ENCODE assay signal across 1 cellular context in genomic region chr17:45132569-45133463, GRCh38.
TF ChIP-seq lines count a peak whose summit lies in the region.

No MANE protein-coding gene starts in this region.

TF ChIP-seq in A549, 52 proteins besides CTCF, POLR2A, EP300 and RAD21 (continued from another document):
- no peak for TF ChIP-seq USF2 (IDR thresholded peaks at IDR 0.05)
- no peak for TF ChIP-seq FOXS1 (CRISPR knock-in tag; IDR thresholded peaks at IDR 0.05)
- TF ChIP-seq RNF2 (IDR thresholded peaks at IDR 0.05; ENCODE audit: borderline replicate concordance, low read depth): no peak
- TF ChIP-seq HES2 (IDR thresholded peaks at IDR 0.05): no peak
- no peak for TF ChIP-seq JUNB (IDR thresholded peaks at IDR 0.05)
- TF ChIP-seq JUN (IDR thresholded peaks at IDR 0.05): peak in 1 of 2 experiments; percentile 90; a peak in 4 of 5 replicates
- no peak for TF ChIP-seq CBX2 (IDR thresholded peaks at IDR 0.05; ENCODE audit: borderline replicate concordance, low read depth)
- TF ChIP-seq NR3C1 (IDR thresholded peaks at IDR 0.05): no peak
- TF ChIP-seq ESRRA (IDR thresholded peaks at IDR 0.05; ENCODE audit: borderline replicate concordance, low read length): no peak
- TF ChIP-seq SMC3 (IDR thresholded peaks at IDR 0.05): peak; percentile 82
- peak; percentile 71 for TF ChIP-seq MAX (IDR thresholded peaks at IDR 0.05)
- no peak for TF ChIP-seq RCOR1 (IDR thresholded peaks at IDR 0.05; ENCODE audit: low read depth, low read length)
- TF ChIP-seq PBX3 (IDR thresholded peaks at IDR 0.05): 0 out of 2 replicates have a peak, but pooled peaks have one; percentile 46
- TF ChIP-seq HOXB5 (CRISPR knock-in tag; IDR thresholded peaks at IDR 0.05): peak; percentile 59; the same call in 1 of the 2 replicates
- 0 out of 2 replicates have a peak, but pooled peaks have one; percentile 32 for TF ChIP-seq EHF (CRISPR knock-in tag; IDR thresholded peaks at IDR 0.05)
- TF ChIP-seq POLR2AphosphoS2 (conservative IDR thresholded peaks at IDR 0.05; ENCODE audit: low read length): no peak
- 0 out of 2 replicates have a peak, but pooled peaks have one; percentile 69 for TF ChIP-seq FOSB (CRISPR knock-in tag; IDR thresholded peaks at IDR 0.05)
- no peak for TF ChIP-seq ZNF302 (CRISPR knock-in tag; IDR thresholded peaks at IDR 0.05)
- TF ChIP-seq CBX8 (IDR thresholded peaks at IDR 0.05): no peak
- TF ChIP-seq MYC (IDR thresholded peaks at IDR 0.05; ENCODE audit: borderline replicate concordance, low read length): no peak
- TF ChIP-seq CHD4 (IDR thresholded peaks at IDR 0.05; ENCODE audit: borderline replicate concordance): peak; percentile 78; the same call in 1 of the 2 replicates
- TF ChIP-seq ELK1 (IDR thresholded peaks at IDR 0.05; ENCODE audit: low read depth, low read length): no peak
- no peak for TF ChIP-seq TP53 (CRISPR knock-in tag; IDR thresholded peaks at IDR 0.05)
- 0 out of 2 replicates have a peak, but pooled peaks have one; percentile 22 for TF ChIP-seq GATA3 (IDR thresholded peaks at IDR 0.05; ENCODE audit: borderline replicate concordance)
- no peak for TF ChIP-seq REST (IDR thresholded peaks at IDR 0.05)
- TF ChIP-seq RFX5 (IDR thresholded peaks at IDR 0.05): no peak
- TF ChIP-seq EHMT2 (IDR thresholded peaks at IDR 0.05; ENCODE audit: low read depth): no peak
- no peak for TF ChIP-seq RARB (CRISPR knock-in tag; IDR thresholded peaks at IDR 0.05)
- no peak for TF ChIP-seq HOXB13 (CRISPR knock-in tag; IDR thresholded peaks at IDR 0.05; ENCODE audit: low read depth)
- no peak for TF ChIP-seq KDM1A (IDR thresholded peaks at IDR 0.05; ENCODE audit: low read depth)
- peak; percentile 91; the same call in 2 of the 3 replicates for TF ChIP-seq BCL3 (IDR thresholded peaks at IDR 0.05)
- no peak for TF ChIP-seq HDAC2 (IDR thresholded peaks at IDR 0.05)
- TF ChIP-seq BHLHE40 (IDR thresholded peaks at IDR 0.05; ENCODE audit: low read depth, low read length): 0 out of 2 replicates have a peak, but pooled peaks have one; percentile 6
- peak; percentile 71; the same call in 1 of the 2 replicates for TF ChIP-seq PHF8 (IDR thresholded peaks at IDR 0.05; ENCODE audit: borderline replicate concordance, low read depth)
- peak; percentile 70 for TF ChIP-seq ZFP36 (IDR thresholded peaks at IDR 0.05; ENCODE audit: borderline replicate concordance, partially characterized antibody)
- TF ChIP-seq MAZ (IDR thresholded peaks at IDR 0.05; ENCODE audit: borderline replicate concordance, low read depth, low read length): no peak
- no peak for TF ChIP-seq ZSCAN20 (CRISPR knock-in tag; IDR thresholded peaks at IDR 0.05)
- no peak for TF ChIP-seq MAFK (IDR thresholded peaks at IDR 0.05; ENCODE audit: partially characterized antibody)
- TF ChIP-seq CEBPB (IDR thresholded peaks at IDR 0.05): no peak
- peak; percentile 59; the same call in 1 of the 2 replicates for TF ChIP-seq HOXA7 (CRISPR knock-in tag; IDR thresholded peaks at IDR 0.05)
- no peak; the same call in 1 of the 2 replicates for TF ChIP-seq E2F6 (IDR thresholded peaks at IDR 0.05; ENCODE audit: borderline replicate concordance, low read depth)
- TF ChIP-seq FOSL2 (IDR thresholded peaks at IDR 0.05): no peak
- peak; percentile 67 for TF ChIP-seq FOSL2 (CRISPR knock-in tag; IDR thresholded peaks at IDR 0.05)
